19 cellular contexts compared by ENCODE assay signal in genomic region chr1:12713651-12714050, GRCh38. TPM values are rescaled to one million over a fixed set of nuclear protein-coding genes. Genes with fewer than 3 reads are reported as not detected.
"Had no signal": no experiment of that assay in that cellular context is flagged by ENCODE, and none has a peak within 500 bp of the region (broad histone marks: within the 10 kb centered on the region; RNA-seq: fewer than 3 reads in every experiment).

No MANE protein-coding gene starts in this region.

RNA-seq across cellular contexts. Expression of gene AADACL3, which starts 2.3 kb away (rescaled TPM):
- total RNA-seq: cerebellum, dermis blood vessel endothelial cell, dorsolateral prefrontal cortex, esophagus mucosa, esophagus squamous epithelium, gastrocnemius medialis, glomerular endothelial cell, heart right ventricle, kidney epithelial cell, left lung, left ventricle myocardium superior, lower lobe of right lung, lung microvascular endothelial cell, mononuclear cell, mucosa of gallbladder had no signal
- polyA plus RNA-seq: heart right ventricle, immature natural killer cell had no signal

RNA-seq across cellular contexts. Expression of gene CFAP107, which starts 32.3 kb away (rescaled TPM):
- total RNA-seq: dermis blood vessel endothelial cell, esophagus mucosa, esophagus squamous epithelium, gastrocnemius medialis, glomerular endothelial cell, heart right ventricle, kidney epithelial cell, left cardiac atrium, left ventricle myocardium superior, lung microvascular endothelial cell, mononuclear cell, mucosa of gallbladder had no signal
- polyA plus RNA-seq: heart right ventricle, immature natural killer cell, keratinocyte had no signal

RNA-seq across cellular contexts. Expression of gene PRAMEF12, which starts 59.9 kb away (rescaled TPM):
- total RNA-seq: cerebellum, dermis blood vessel endothelial cell, dorsolateral prefrontal cortex, esophagus mucosa, esophagus squamous epithelium, gastrocnemius medialis, glomerular endothelial cell, heart right ventricle, left cardiac atrium, left lung, left ventricle myocardium superior, lower leg skin, lower lobe of right lung, lung microvascular endothelial cell, mononuclear cell, mucosa of gallbladder had no signal
- polyA plus RNA-seq: heart right ventricle, immature natural killer cell, keratinocyte had no signal
